6 cellular contexts compared by ENCODE assay signal in genomic region chr1:155057104-155057503, GRCh38. TPM values are rescaled to one million over a fixed set of nuclear protein-coding genes. Genes with fewer than 3 reads are reported as not detected.
"Had no signal": no experiment of that assay in that cellular context is flagged by ENCODE, and none has a peak within 500 bp of the region (broad histone marks: within the 10 kb centered on the region; RNA-seq: fewer than 3 reads in every experiment).

No MANE protein-coding gene starts in this region.

- DNase-seq: H9, HCEC 1CT, IMR-90 had no signal

- H3K4me2 ChIP-seq: GM23338 had no signal

- H3K4me3 ChIP-seq: GM23338, K562 had no signal

- H2AFZ ChIP-seq: GM23338 had no signal

RNA-seq across cellular contexts. Expression of gene DCST1, which starts 23.5 kb away (rescaled TPM):
- polyA plus RNA-seq: GM23338, H1, IMR-90, K562 had no signal
